Comparison of ENCODE assay signal across 7 cellular contexts in the genomic region with DNA sequence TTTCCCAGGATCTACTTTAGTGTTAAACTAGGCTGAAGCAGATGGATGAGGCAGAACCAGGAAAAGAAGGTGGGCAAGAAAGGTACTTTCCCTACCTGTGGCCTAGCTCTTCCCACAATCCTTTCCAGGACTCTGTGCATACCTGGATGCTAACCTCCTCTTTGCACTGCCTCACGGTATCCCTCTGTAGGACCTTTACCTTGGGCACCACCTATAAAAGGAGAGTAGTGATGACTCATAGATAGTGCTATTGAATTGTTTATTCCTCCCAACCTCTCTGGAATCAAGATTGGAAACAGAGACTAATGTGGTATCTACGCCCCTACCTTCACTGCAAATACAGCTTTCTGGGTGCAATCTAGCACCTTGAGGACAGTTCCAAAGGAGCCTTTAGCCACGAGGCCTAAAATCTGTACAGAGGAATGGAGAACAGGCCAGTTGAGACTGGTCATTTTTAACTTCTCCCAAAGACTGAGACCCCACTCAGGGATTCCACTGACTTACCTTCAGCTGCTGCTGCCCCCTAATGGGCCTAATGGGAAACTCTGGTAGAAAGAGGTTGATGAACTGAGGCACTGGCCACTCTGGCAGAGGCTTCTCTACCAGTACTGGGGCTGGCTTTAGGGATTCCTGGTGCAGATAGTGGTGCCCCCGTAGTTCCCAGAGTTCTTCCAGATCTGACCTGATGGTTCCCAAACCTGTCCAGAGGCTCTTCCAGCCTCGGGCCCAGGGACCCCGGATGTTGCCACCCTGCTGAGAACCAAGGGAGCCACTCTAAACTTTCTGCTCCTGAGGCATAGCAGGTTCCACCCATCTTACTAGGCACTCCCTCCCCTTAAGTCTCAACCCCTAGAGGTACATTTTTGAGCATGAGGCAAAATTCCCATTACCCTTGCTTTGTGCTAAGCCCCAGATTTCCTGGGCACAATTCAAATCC. TPM values are rescaled to one million over a fixed set of nuclear protein-coding genes. Genes with fewer than 3 reads are reported as not detected.
DNase-seq lines count a peak whose midpoint lies in the region; ATAC-seq, FAIRE-seq and TF ChIP-seq lines count a peak whose summit lies in the region.

No MANE protein-coding gene starts in this region.

- H2AFZ ChIP-seq in osteoblast (ENCODE audit: low read length), result no peak overlapping the region

- TF ChIP-seq CTCF in fibroblast of the aortic adventitia (IDR thresholded peaks at IDR 0.05; ENCODE audit: insufficient read depth, low read length), result peak; percentile 75
- TF ChIP-seq CTCF in osteoblast (IDR thresholded peaks at IDR 0.05; ENCODE audit: extremely low read depth, low read depth, low read length), result peak; percentile 67

- peaks cover 78% of the 10 kb centered on the region for H3K36me3 ChIP-seq in osteoblast (ENCODE audit: insufficient read depth, low read length)

- no peak overlapping the region for H3K4me3 ChIP-seq in fibroblast of the aortic adventitia (ENCODE audit: low read depth, low read length)
- no peak overlapping the region for H3K4me3 ChIP-seq in osteoblast (ENCODE audit: insufficient read depth, low read length)

- FAIRE-seq in H54 (lab: Jason Lieb, UNC), result no peak

- no peaks in the 10 kb centered on the region for H4K20me1 ChIP-seq in osteoblast (ENCODE audit: insufficient read depth, low read length)

- no peaks in the 10 kb centered on the region for H3K79me2 ChIP-seq in osteoblast (ENCODE audit: insufficient read depth, low read length)

- TF ChIP-seq POLR2A in H54 (IDR thresholded peaks at IDR 0.05; ENCODE audit: low read depth, low read length), result no peak

- H3K4me1 ChIP-seq in osteoblast (ENCODE audit: insufficient read depth, low read length), result no peaks in the 10 kb centered on the region

- no peak overlapping the region for H3K27ac ChIP-seq in osteoblast (ENCODE audit: low read depth, low read length)

- H3K27me3 ChIP-seq in osteoblast (ENCODE audit: insufficient read depth, low read length), result no peaks in the 10 kb centered on the region

- no peak overlapping the region for H3K4me2 ChIP-seq in osteoblast (ENCODE audit: insufficient read depth, low read length)

- ATAC-seq in GM18870 (IDR thresholded peaks at IDR 0.05; ENCODE audit: unreplicated experiment), result no peak

- in situ Hi-C loops in G401 (cut with HindIII; ENCODE audit: low sequenced_read_pairs), result no loop called here

- DNase-seq in G401 (ENCODE audit: low spot score) (peak; percentile 59), NAMALWA (ENCODE audit: low spot score) (peak; percentile 65), activated T-helper 1 cell treated with Interleukin-2 at 50 U/mL for 16 hours (ENCODE audit: low read depth) (peak; percentile 12), fibroblast of the aortic adventitia (ENCODE audit: low read depth) (peak; percentile 39), osteoblast (ENCODE audit: insufficient read length, low spot score, missing footprints) (peak; percentile 69), H54 (ENCODE audit: insufficient read length, low spot score) (no peak)

- no peaks in the 10 kb centered on the region for H3K9me3 ChIP-seq in osteoblast (ENCODE audit: low read depth, low read length)

RNA-seq across cellular contexts. Expression of a gene that starts 0.8 kb away (rescaled TPM):
- 1.3 and 2.7 TPM in 2 replicates for total RNA-seq in G401 (2014; rRNA removed; shearing (Covaris generic))
- 4.3 TPM in 1 of 2 replicates, not detected in the other for total RNA-seq in fibroblast of the aortic adventitia (ENCODE audit: low replicate concordance)
- total RNA-seq in osteoblast, result 4.1 and 4.3 TPM in 2 replicates

RNA-seq across cellular contexts. Expression of a gene that starts 14.4 kb away (rescaled TPM):
- total RNA-seq in G401 (2014; rRNA removed; shearing (Covaris generic)), result 78.8 and 91.2 TPM in 2 replicates
- total RNA-seq in fibroblast of the aortic adventitia (ENCODE audit: low replicate concordance), result 7.4 and 31.8 TPM in 2 replicates
- total RNA-seq in osteoblast, result 4.3 and 6.2 TPM in 2 replicates

RNA-seq across cellular contexts. Expression of a gene that starts 31.8 kb away (rescaled TPM):
- 77.8 and 137 TPM in 2 replicates for total RNA-seq in G401 (2014; rRNA removed; shearing (Covaris generic))
- total RNA-seq in fibroblast of the aortic adventitia (ENCODE audit: low replicate concordance), result 99.3 and 200 TPM in 2 replicates
- total RNA-seq in osteoblast, result 170 and 171 TPM in 2 replicates

RNA-seq across cellular contexts. Expression of a gene that starts 36.5 kb away (rescaled TPM):
- 34.5 and 49.8 TPM in 2 replicates for total RNA-seq in G401 (2014; rRNA removed; shearing (Covaris generic))
- total RNA-seq in fibroblast of the aortic adventitia (ENCODE audit: low replicate concordance), result 17.6 and 36.3 TPM in 2 replicates
- 9.4 and 17.0 TPM in 2 replicates for total RNA-seq in osteoblast

RNA-seq across cellular contexts. Expression of a gene that starts 41.9 kb away (rescaled TPM):
- total RNA-seq in G401 (2014; rRNA removed; shearing (Covaris generic)), result 50.8 and 64.4 TPM in 2 replicates
- 15.8 and 26.9 TPM in 2 replicates for total RNA-seq in fibroblast of the aortic adventitia (ENCODE audit: low replicate concordance)
- 49.9 and 54.5 TPM in 2 replicates for total RNA-seq in osteoblast
